ENCODE assay signal across 19 cellular contexts in genomic region chr10:33800986-33801385, GRCh38.
"Had no signal": no experiment of that assay in that cellular context is flagged by ENCODE, and none has a peak within 500 bp of the region (broad histone marks: within the 10 kb centered on the region; RNA-seq: fewer than 3 reads in every experiment).

No MANE protein-coding gene starts in this region.

- ATAC-seq: activated CD8-positive, alpha-beta T cell treated with anti-CD3 and anti-CD28 coated beads for 36 hours; activated naive CD4-positive, alpha-beta T cell treated with anti-CD3 and anti-CD28 coated beads, Interleukin-2, amount 50 U/mL, for 72 hours; activated T-cell treated with anti-CD3 and anti-CD28 coated beads, Interleukin-2, amount 50 U/mL, for 4 hours; natural killer cell treated with Interleukin-12 subunit alpha and Interleukin-12 subunit beta and Interleukin-15 and Interleukin-18, amount 100 ng/mL, for 72 hours; sciatic nerve; upper lobe of right lung had no signal

- H3K4me3 ChIP-seq: hepatocyte, stomach, testis, upper lobe of right lung had no signal

- DNase-seq: activated B cell treated with CpG ODN at 0.5 μM for 24 hours; activated CD4-positive, alpha-beta T cell treated with anti-CD3 and anti-CD28 coated beads for 48 hours; activated CD8-positive, alpha-beta T cell treated with anti-CD3 and anti-CD28 coated beads for 36 hours; activated gamma-delta T cell; activated T-cell treated with anti-CD3 and anti-CD28 coated beads, Interleukin-2, amount 50 U/mL, for 4 hours; effector memory CD4-positive, alpha-beta T cell; mesenchymal stem cell; nucleus accumbens; stimulated activated CD4-positive, alpha-beta T cell treated with anti-CD3 and anti-CD28 coated beads, Interleukin-12 subunit alpha, Interleukin-12 subunit beta, amount 100 ng/mL, for 4 hours; stimulated activated CD4-positive, alpha-beta T cell treated with anti-CD3 and anti-CD28 coated beads, Interleukin-2, amount 100 ng/mL, for 24 hours; stomach; SW 1271; testis; upper lobe of right lung had no signal

- FAIRE-seq: TTC549 had no signal

- H3K36me3 ChIP-seq: stomach, upper lobe of right lung had no signal

- H3K9me3 ChIP-seq: stomach, testis, upper lobe of right lung had no signal

- H3K4me1 ChIP-seq: upper lobe of right lung had no signal

- H3K27ac ChIP-seq: hepatocyte, stomach, testis, upper lobe of right lung had no signal

- H3K27me3 ChIP-seq: hepatocyte, stomach, testis, upper lobe of right lung had no signal
